In the genomic region with DNA sequence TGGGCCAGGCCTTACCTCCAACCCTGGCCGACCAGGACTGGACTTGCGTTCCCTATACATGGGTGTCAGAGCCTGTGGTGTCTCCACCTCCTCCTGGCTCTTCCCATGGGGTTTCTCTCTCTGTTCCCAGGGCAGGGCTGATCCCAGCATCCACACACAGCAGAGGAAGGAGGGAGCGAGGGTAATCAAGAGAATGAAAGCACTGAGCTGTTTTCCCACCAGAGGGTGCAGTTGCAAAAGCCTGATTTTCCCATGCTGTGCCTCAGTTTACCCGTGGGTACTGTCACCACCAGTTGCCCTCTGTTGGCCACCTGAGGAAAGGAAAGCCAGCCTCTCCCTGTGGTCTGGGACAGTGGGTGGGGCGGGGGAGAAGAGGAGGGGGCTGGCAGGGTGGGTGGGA, we compare ENCODE assay signal across 19 cellular contexts.
DNase-seq lines count a peak whose midpoint lies in the region; ATAC-seq, FAIRE-seq and TF ChIP-seq lines count a peak whose summit lies in the region.
"Had no signal": no experiment of that assay in that cellular context is flagged by ENCODE, and none has a peak within 500 bp of the region (broad histone marks: within the 10 kb centered on the region; RNA-seq: fewer than 3 reads in every experiment).

No MANE protein-coding gene starts in this region.

- H3K9me3 Mint-ChIP-seq in activated naive CD4-positive, alpha-beta T cell treated with anti-CD3 and anti-CD28 coated beads, Interleukin-2, amount 50 U/mL, for 72 hours = no peaks in the 10 kb centered on the region
- H3K9me3 Mint-ChIP-seq: CD8-positive, alpha-beta memory T cell had no signal

- no peaks in the 10 kb centered on the region for H3K36me3 Mint-ChIP-seq in activated naive CD4-positive, alpha-beta T cell treated with anti-CD3 and anti-CD28 coated beads, Interleukin-2, amount 50 U/mL, for 72 hours
- H3K36me3 Mint-ChIP-seq: CD8-positive, alpha-beta memory T cell had no signal

- H3K9me3 ChIP-seq in AG04450 (ENCODE audit: control insufficient read depth, insufficient read depth, low read length) (no peaks in the 10 kb centered on the region; the same call in 1 of the 2 replicates), OCI-LY1 (ENCODE audit: low read length) (no peaks in the 10 kb centered on the region), smooth muscle cell (replicated peaks; ENCODE audit: low read depth) (no peaks in the 10 kb centered on the region)

- peak overlapping the region; percentile 52 for H3K27ac ChIP-seq in AG04450 (ENCODE audit: low read depth, low read length)
- no peak overlapping the region for H3K27ac ChIP-seq in OCI-LY1 (ENCODE audit: low read depth, low read length, poor library complexity, severe bottlenecking)
- peak overlapping the region; percentile 84 for H3K27ac ChIP-seq in smooth muscle cell (ENCODE audit: low read depth)

- WGBS in smooth muscle cell (ENCODE audit: low lambda C conversion rate) = 89% methylated on average over 5 of the region's 5 CpGs

- H3K9me2 ChIP-seq in OCI-LY1 (ENCODE audit: low read depth, low read length) = no peaks in the 10 kb centered on the region

- no peak overlapping the region for H2AFZ ChIP-seq in OCI-LY1 (ENCODE audit: low read length)
- no peak overlapping the region for H2AFZ ChIP-seq in smooth muscle cell (ENCODE audit: low read depth)

- H3K27me3 ChIP-seq in AG04450 (ENCODE audit: control insufficient read depth, insufficient read depth, low read length) (no peaks in the 10 kb centered on the region), OCI-LY1 (ENCODE audit: insufficient read depth, low read length) (peaks cover 4% of the 10 kb centered on the region; the same call in 1 of the 2 replicates), smooth muscle cell (ENCODE audit: low read depth) (no peaks in the 10 kb centered on the region)
- H3K27me3 ChIP-seq: Peyer's patch had no signal

- no peak for FAIRE-seq in RCC 7860 (lab: Jason Lieb, UNC)
- FAIRE-seq: H54, HepG2 had no signal

- H4K20me1 ChIP-seq in OCI-LY1 (ENCODE audit: insufficient read depth, low read length) = no peaks in the 10 kb centered on the region
- H4K20me1 ChIP-seq in smooth muscle cell (ENCODE audit: low read depth) = peaks cover 5% of the 10 kb centered on the region

- no peak for ATAC-seq in GM19351 (IDR thresholded peaks at IDR 0.05; ENCODE audit: unreplicated experiment)
- no peak for ATAC-seq in activated naive CD4-positive, alpha-beta T cell treated with anti-CD3 and anti-CD28 coated beads, Interleukin-2, amount 50 U/mL, for 72 hours
- ATAC-seq: HepG2 had no signal

- POLR2A ChIA-PET in AG04450 (lab: Yijun Ruan, JAX) = interaction anchor here (1.5 kb wide), 1 partner anchor 27 kb away, joined by 3 read pairs; no protein-coding TSS in a partner anchor

- H3K9ac ChIP-seq in OCI-LY1 (ENCODE audit: low read length) (no peak overlapping the region), smooth muscle cell (ENCODE audit: low read depth) (peak overlapping the region; percentile 64)

- H3K4me1 ChIP-seq in OCI-LY1 (ENCODE audit: insufficient read depth, low read length, severe bottlenecking) (peaks cover 24% of the 10 kb centered on the region), smooth muscle cell (ENCODE audit: low read depth) (peaks cover 12% of the 10 kb centered on the region)

- H3K79me2 ChIP-seq in OCI-LY1 (ENCODE audit: insufficient read depth, low read length) (no peaks in the 10 kb centered on the region), smooth muscle cell (ENCODE audit: low read depth) (peaks cover 4% of the 10 kb centered on the region)

- H3K4me3 ChIP-seq in AG04450 (ENCODE audit: low read depth, low read length) = no peak overlapping the region
- H3K4me3 ChIP-seq in OCI-LY1 (ENCODE audit: low read depth, low read length, poor library complexity, severe bottlenecking) = no peak overlapping the region
- H3K4me3 ChIP-seq in choroid plexus epithelial cell (ENCODE audit: low read depth, low read length) = no peak overlapping the region
- H3K4me3 ChIP-seq in smooth muscle cell = no peak overlapping the region
- H3K4me3 ChIP-seq: Peyer's patch had no signal

- no peak overlapping the region for H3K27ac Mint-ChIP-seq in activated naive CD4-positive, alpha-beta T cell treated with anti-CD3 and anti-CD28 coated beads, Interleukin-2, amount 50 U/mL, for 72 hours
- H3K27ac Mint-ChIP-seq: CD8-positive, alpha-beta memory T cell had no signal

- CTCF ChIA-PET in AG04450 (lab: Charles Lee) = no interaction called here

- H3F3A ChIP-seq in OCI-LY1 (ENCODE audit: insufficient read depth, low read length) = no peaks in the 10 kb centered on the region
- H3F3A ChIP-seq in smooth muscle cell (ENCODE audit: low read depth) = peaks cover 38% of the 10 kb centered on the region

- H3K36me3 ChIP-seq in OCI-LY1 (ENCODE audit: insufficient read depth, low read length) (no peaks in the 10 kb centered on the region), smooth muscle cell (ENCODE audit: low read depth) (no peaks in the 10 kb centered on the region)
- H3K36me3 ChIP-seq: Peyer's patch had no signal

- DNase-seq in AG04450 (ENCODE audit: low read depth, low spot score) (no peak), choroid plexus epithelial cell (ENCODE audit: low read depth) (peak; percentile 36), smooth muscle cell (lab: John Stamatoyannopoulos, UW; ENCODE audit: unreplicated experiment) (no peak), C1 segment of cervical spinal cord (lab: John Stamatoyannopoulos, UW) (no peak), RCC 7860 (ENCODE audit: low spot score) (no peak)
- DNase-seq in activated naive CD4-positive, alpha-beta T cell treated with anti-CD3 and anti-CD28 coated beads, Interleukin-2, amount 50 U/mL, for 72 hours (ENCODE audit: low spot score in 2 of 2) = no peak
- DNase-seq: CD8-positive, alpha-beta memory T cell; GF-D8; Karpas-422; MM.1S; NCI-H187 treated with DMSO at 0.1 percent for 48 hours; NCI-H446; NCI-H774; Peyer's patch; SIG-M5 had no signal

- no peak for TF ChIP-seq CTCF in AG04450 (IDR thresholded peaks at IDR 0.05; ENCODE audit: low read depth, low read length)
- TF ChIP-seq CTCF in OCI-LY1 (IDR thresholded peaks at IDR 0.05; ENCODE audit: low read length) = peak; percentile 22; the same call in 1 of the 2 replicates
- TF ChIP-seq CTCF in choroid plexus epithelial cell (conservative IDR thresholded peaks at IDR 0.05; ENCODE audit: low read depth, low read length) = peak; percentile 29
- no peak for TF ChIP-seq CTCF in smooth muscle cell (IDR thresholded peaks at IDR 0.05; ENCODE audit: borderline replicate concordance, insufficient read depth, poor library complexity, severe bottlenecking)

- H3K4me2 ChIP-seq in OCI-LY1 (ENCODE audit: low read length) (no peak overlapping the region), smooth muscle cell (peak overlapping the region; percentile 28)

Comparison
In these comparisons a context has a peak if more than half of its experiments do, and no peak if none do; other contexts are left out.
1. CTCF ChIP-seq: peak in OCI-LY1 (single experiment) and choroid plexus epithelial cell (single experiment); none in AG04450 (single experiment) and smooth muscle cell (single experiment).